31 cellular contexts compared by ENCODE assay signal in the genomic region with DNA sequence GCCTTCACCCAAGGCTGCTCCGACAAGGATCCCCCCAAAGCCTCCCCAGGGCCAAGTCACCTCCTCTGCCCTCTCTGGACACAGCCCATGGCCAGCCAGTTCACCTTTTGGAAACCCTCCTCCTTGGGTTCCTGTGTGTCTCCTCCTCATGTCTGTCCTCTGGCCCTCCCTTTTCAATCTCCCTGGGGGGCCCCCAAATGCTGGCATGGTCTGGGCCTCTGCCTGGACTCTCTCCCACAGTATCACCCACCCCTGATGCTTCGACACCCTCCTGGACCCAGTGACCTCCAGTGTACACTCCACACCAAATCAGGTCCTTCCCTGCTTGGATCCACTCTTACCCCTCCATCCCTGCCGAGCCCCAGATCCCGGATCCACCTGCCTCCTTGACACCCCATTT. TPM values are rescaled to one million over a fixed set of nuclear protein-coding genes. Genes with fewer than 3 reads are reported as not detected.
"Had no signal": no experiment of that assay in that cellular context is flagged by ENCODE, and none has a peak within 500 bp of the region (broad histone marks: within the 10 kb centered on the region; RNA-seq: fewer than 3 reads in every experiment).

No MANE protein-coding gene starts in this region.

- H3K9me3 Mint-ChIP-seq: activated CD4-positive, alpha-beta T cell treated with anti-CD3 and anti-CD28 coated beads, Interleukin-2, amount 10 ng/mL, durations not matched to agents 24 days and 14 days; activated naive CD8-positive, alpha-beta T cell treated with anti-CD3 and anti-CD28 coated beads, Interleukin-2, amount 10 ng/mL, durations not matched to agents 7 days and 5 days; activated T-cell treated with anti-CD3 and anti-CD28 coated beads, Interleukin-2, amount 50 U/mL, for 24 hours; activated T-helper 2 cell treated with anti-CD3 and anti-CD28 coated beads, Interferon-gamma antibody, Interleukin-2, Interleukin-4, amounts not matched to agents 10 μg/mL and 5 μg/mL and 100 μg/mL, durations not matched to agents 14 hours and 24 hours and 36 hours; T-helper 1 cell treated with Interleukin-12 subunit alpha and Interleukin-12 subunit beta and Interleukin-4 antibody, amounts not matched to agents 30 μg/mL and 1 μg/mL, for 36 hours; T-helper 2 cell treated with Interferon-gamma antibody and Interleukin-4, amounts not matched to agents 5 μg/mL and 100 μg/mL, for 36 hours had no signal

- H3K27me3 ChIP-seq: ascending aorta, breast epithelium had no signal

- H3K9ac ChIP-seq: SK-N-SH had no signal

- DNase-seq: activated CD4-positive, alpha-beta T cell treated with anti-CD3 and anti-CD28 coated beads, Interleukin-2, amount 10 ng/mL, durations not matched to agents 24 days and 14 days; activated CD4-positive, alpha-beta T cell treated with anti-CD3 and anti-CD28 coated beads, Interleukin-2, amount 50 U/mL, for 4 hours; activated CD8-positive, alpha-beta T cell treated with anti-CD3 and anti-CD28 coated beads, Interleukin-2, amount 10 ng/mL, durations not matched to agents 7 days and 5 days; activated gamma-delta T cell; activated naive CD4-positive, alpha-beta T cell treated with Interleukin-2 at 50 U/mL for 16 hours; activated naive CD8-positive, alpha-beta T cell treated with anti-CD3 and anti-CD28 coated beads, Interleukin-2, amount 10 ng/mL, durations not matched to agents 7 days and 5 days; activated T-cell treated with anti-CD3 and anti-CD28 coated beads, Interleukin-2, amount 50 U/mL, for 24 hours; NCI-H1048; NCI-H1105 treated with DMSO at 0.1 percent for 48 hours; NCI-H1436; NCI-H1694; NCI-H1930; NCI-H2081 treated with DMSO at 0.1 percent for 48 hours; NCI-H226; NCI-H446 treated with DMSO at 0.1 percent for 48 hours; NCI-H524; NCI-H69; SHP77 treated with DMSO at 0.1 percent for 48 hours; SK-N-SH had no signal

- H3K4me1 ChIP-seq: ascending aorta, breast epithelium, SJSA1 had no signal

- H3K4me2 ChIP-seq: SK-N-SH had no signal

- H3K36me3 Mint-ChIP-seq: activated naive CD8-positive, alpha-beta T cell treated with anti-CD3 and anti-CD28 coated beads, Interleukin-2, amount 10 ng/mL, durations not matched to agents 7 days and 5 days had no signal

- H3K4me3 ChIP-seq: ascending aorta, breast epithelium, K562, SJSA1 had no signal

- H3K27ac ChIP-seq: ascending aorta, breast epithelium, SJSA1 had no signal

- H3K36me3 ChIP-seq: ascending aorta, breast epithelium, SJSA1 had no signal

- H3K9me3 ChIP-seq: ascending aorta, breast epithelium, SJSA1, SK-N-SH had no signal

- H3K4me1 Mint-ChIP-seq: activated CD4-positive, alpha-beta T cell treated with anti-CD3 and anti-CD28 coated beads, Interleukin-2, amount 10 ng/mL, durations not matched to agents 24 days and 14 days; activated naive CD4-positive, alpha-beta T cell treated with anti-CD3 and anti-CD28 coated beads, Interleukin-2, amount 50 U/mL, for 24 hours had no signal

- H3K4me3 Mint-ChIP-seq: activated CD4-positive, alpha-beta T cell treated with anti-CD3 and anti-CD28 coated beads, Interleukin-2, amount 10 ng/mL, durations not matched to agents 24 days and 14 days; activated CD8-positive, alpha-beta T cell treated with anti-CD3 and anti-CD28 coated beads, Interleukin-2, amount 10 ng/mL, durations not matched to agents 7 days and 5 days; activated naive CD4-positive, alpha-beta T cell treated with anti-CD3 and anti-CD28 coated beads, Interleukin-2, amount 50 U/mL, for 24 hours; activated naive CD8-positive, alpha-beta T cell treated with anti-CD3 and anti-CD28 coated beads, Interleukin-2, amount 10 ng/mL, durations not matched to agents 7 days and 5 days; activated T-cell treated with anti-CD3 and anti-CD28 coated beads, Interleukin-2, amount 50 U/mL, for 24 hours; T-helper 1 cell treated with Interleukin-12 subunit alpha and Interleukin-12 subunit beta and Interleukin-4 antibody, amounts not matched to agents 30 μg/mL and 1 μg/mL, for 36 hours; T-helper 2 cell treated with Interferon-gamma antibody and Interleukin-4, amounts not matched to agents 5 μg/mL and 100 μg/mL, for 36 hours had no signal

- ATAC-seq: activated CD8-positive, alpha-beta T cell treated with anti-CD3 and anti-CD28 coated beads, Interleukin-2, amount 10 ng/mL, durations not matched to agents 7 days and 5 days; K562; Panc1 had no signal

- H3K27ac Mint-ChIP-seq: activated CD4-positive, alpha-beta T cell treated with anti-CD3 and anti-CD28 coated beads, Interleukin-2, amount 10 ng/mL, durations not matched to agents 24 days and 14 days; activated CD8-positive, alpha-beta T cell treated with anti-CD3 and anti-CD28 coated beads, Interleukin-2, amount 10 ng/mL, durations not matched to agents 7 days and 5 days; activated naive CD4-positive, alpha-beta T cell treated with anti-CD3 and anti-CD28 coated beads, Interleukin-2, amount 50 U/mL, for 24 hours; activated naive CD8-positive, alpha-beta T cell treated with anti-CD3 and anti-CD28 coated beads, Interleukin-2, amount 10 ng/mL, durations not matched to agents 7 days and 5 days; activated T-cell treated with anti-CD3 and anti-CD28 coated beads, Interleukin-2, amount 50 U/mL, for 24 hours; activated T-helper 2 cell treated with anti-CD3 and anti-CD28 coated beads, Interferon-gamma antibody, Interleukin-2, Interleukin-4, amounts not matched to agents 10 μg/mL and 5 μg/mL and 100 μg/mL, durations not matched to agents 14 hours and 24 hours and 36 hours; T-helper 1 cell treated with Interleukin-12 subunit alpha and Interleukin-12 subunit beta and Interleukin-4 antibody, amounts not matched to agents 30 μg/mL and 1 μg/mL, for 36 hours; T-helper 2 cell treated with Interferon-gamma antibody and Interleukin-4, amounts not matched to agents 5 μg/mL and 100 μg/mL, for 36 hours had no signal

RNA-seq across cellular contexts. Expression of a gene that starts 46.7 kb away (rescaled TPM):
- total RNA-seq: activated T-helper 2 cell treated with anti-CD3 and anti-CD28 coated beads, Interferon-gamma antibody, Interleukin-2, Interleukin-4, amounts not matched to agents 10 μg/mL and 5 μg/mL and 100 μg/mL, durations not matched to agents 14 hours and 24 hours and 36 hours; ascending aorta; cardiac septum; MCF 10A; RPMI7951; SJSA1 had no signal
